In the genomic region with DNA sequence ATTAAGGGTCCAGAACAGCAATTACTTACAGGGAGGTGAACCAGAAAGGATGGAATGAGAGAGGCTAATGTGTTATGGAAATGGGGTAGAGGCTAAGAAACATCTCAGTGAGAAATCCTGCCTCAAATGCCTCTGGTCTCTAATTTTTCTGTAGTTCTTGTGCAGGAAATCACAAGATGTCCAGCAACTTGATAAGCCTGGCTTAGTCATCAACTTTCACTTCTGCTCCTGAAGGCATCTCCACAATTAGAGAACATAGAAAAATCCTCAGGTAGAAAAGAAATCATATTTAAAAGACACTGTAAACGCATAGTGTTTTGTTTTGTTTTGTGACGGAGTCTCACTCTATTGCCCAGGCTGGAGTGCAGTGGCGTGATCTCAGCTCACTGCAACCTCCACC, we compare ENCODE assay signal across 31 cellular contexts. TPM values are rescaled to one million over a fixed set of nuclear protein-coding genes. Genes with fewer than 3 reads are reported as not detected.
DNase-seq lines count a peak whose midpoint lies in the region; TF ChIP-seq lines count a peak whose summit lies in the region.
"Had no signal": no experiment of that assay in that cellular context is flagged by ENCODE, and none has a peak within 500 bp of the region (broad histone marks: within the 10 kb centered on the region; RNA-seq: fewer than 3 reads in every experiment).

No MANE protein-coding gene starts in this region.

- in situ Hi-C loops in SK-MEL-5 (cut with HindIII; ENCODE audit: low pct_unique_long_range_greater_than_20kb, low sequenced_read_pairs) = no loop called here
- in situ Hi-C loops in GM13977 (cut with MboI; ENCODE audit: low pct_unique_long_range_greater_than_20kb, low sequenced_read_pairs, unreplicated experiment) = no loop called here

- no peak overlapping the region for H3K4me3 ChIP-seq in SJCRH30
- H3K4me3 ChIP-seq: adrenal gland, lung, mucosa of descending colon, skin epidermis, vagina had no signal

- DNase-seq in CD1c-positive myeloid dendritic cell (ENCODE audit: extremely low spot score) = peak; percentile 20
- DNase-seq in MV-4-11 (lab: John Stamatoyannopoulos, UW) = peak; percentile 52
- peak; percentile 25 for DNase-seq in SK-MEL-5 (ENCODE audit: low read depth, low spot score)
- peak; percentile 21 for DNase-seq in iris pigment epithelial cell (ENCODE audit: low read depth)
- no peak for DNase-seq in SJCRH30
- no peak for DNase-seq in NCI-H1436 treated with DMSO at 0.1 percent for 48 hours (lab: John Stamatoyannopoulos, UW)
- DNase-seq in NCI-H2081 treated with DMSO at 0.1 percent for 48 hours (lab: John Stamatoyannopoulos, UW) = no peak
- no peak for DNase-seq in GM13977 (ENCODE audit: low spot score)
- DNase-seq: activated B cell treated with CpG ODN at 0.5 μM for 24 hours; activated CD4-positive, alpha-beta T cell treated with anti-CD3 and anti-CD28 coated beads, Interleukin-2, amount 50 U/mL, for 4 hours; activated naive CD4-positive, alpha-beta T cell treated with anti-CD3 and anti-CD28 coated beads for 36 hours; adrenal gland; BE2C; mucosa of descending colon; NCI-H1105; NCI-H2029; NCI-H2227 treated with DMSO at 0.1 percent for 48 hours; PC-3; retina; T-helper 9 cell had no signal

- 0 out of 2 replicates have a peak, but pooled peaks cover 2% of the 10 kb centered on the region for H3K36me3 ChIP-seq in SJCRH30
- H3K36me3 ChIP-seq: adrenal gland, BE2C, vagina had no signal

- no peak for TF ChIP-seq CTCF in GM13977 (IDR thresholded peaks at IDR 0.05; ENCODE audit: extremely low read depth, insufficient read depth, missing control alignments)

- H3K27me3 ChIP-seq in SJCRH30 = peaks cover 5% of the 10 kb centered on the region; the same call in 1 of the 2 replicates
- H3K27me3 ChIP-seq: BE2C, vagina had no signal

- no peak overlapping the region for H3K27ac ChIP-seq in SJCRH30
- H3K27ac ChIP-seq: adrenal gland, skin epidermis, vagina had no signal

- H3K9me3 ChIP-seq in SJCRH30 (replicated peaks) = no peaks in the 10 kb centered on the region
- H3K9me3 ChIP-seq: adrenal gland, BE2C, mucosa of descending colon, vagina had no signal

- H3K4me1 ChIP-seq in SJCRH30 = no peaks in the 10 kb centered on the region
- H3K4me1 ChIP-seq: adrenal gland, BE2C, vagina had no signal

RNA-seq across cellular contexts. Expression of gene MRGPRX4, which starts 18.7 kb away (rescaled TPM):
- 0.16 and 0.29 TPM in 2 replicates for total RNA-seq in SK-MEL-5 (2014; rRNA removed; shearing (Covaris generic))
- polyA plus RNA-seq in SK-MEL-5 (2015; cell fraction: cytosol; rRNA removed) = 0.16 and 0.20 TPM in 2 replicates
- polyA plus RNA-seq in SK-MEL-5 (2015; cell fraction: nucleus; rRNA removed) = 0.15 TPM in 1 of 2 replicates, not detected in the other
- total RNA-seq in SJCRH30 (2014; rRNA removed; shearing (Covaris generic)) = not detected in 2 replicates
- total RNA-seq: A673; activated B cell treated with CpG ODN at 0.5 μM for 24 hours; activated naive CD4-positive, alpha-beta T cell treated with anti-CD3 and anti-CD28 coated beads for 36 hours; activated T-helper 1 cell treated with anti-CD3 and anti-CD28 coated beads, Interleukin-12 subunit alpha, Interleukin-12 subunit beta, Interleukin-2, Interleukin-4 antibody, amounts not matched to agents 30 ng/mL and 10 ng/mL and 1 ng/mL, durations not matched to agents 14 hours and 24 hours and 36 hours; adrenal gland; chondrocyte; kidney epithelial cell; LHCN-M2; lung; mucosa of descending colon; natural killer cell treated with Interleukin-12 subunit alpha and Interleukin-12 subunit beta and Interleukin-15 and Interleukin-18, amount 100 ng/mL, for 72 hours; osteocyte; PC-3; Right ventricle myocardium inferior; vagina had no signal
- polyA plus RNA-seq: adrenal gland, lung had no signal

RNA-seq across cellular contexts. Expression of gene SAA4, which starts 45.2 kb away (rescaled TPM):
- not detected in 2 replicates for total RNA-seq in SK-MEL-5 (2014; rRNA removed; shearing (Covaris generic))
- polyA plus RNA-seq in SK-MEL-5 (2015; cell fraction: cytosol; rRNA removed) = not detected in 2 replicates
- polyA plus RNA-seq in SK-MEL-5 (2015; cell fraction: nucleus; rRNA removed) = not detected in 2 replicates
- total RNA-seq in SJCRH30 (2014; rRNA removed; shearing (Covaris generic)) = not detected in 2 replicates
- total RNA-seq: A673; activated B cell treated with CpG ODN at 0.5 μM for 24 hours; activated naive CD4-positive, alpha-beta T cell treated with anti-CD3 and anti-CD28 coated beads for 36 hours; activated T-helper 1 cell treated with anti-CD3 and anti-CD28 coated beads, Interleukin-12 subunit alpha, Interleukin-12 subunit beta, Interleukin-2, Interleukin-4 antibody, amounts not matched to agents 30 ng/mL and 10 ng/mL and 1 ng/mL, durations not matched to agents 14 hours and 24 hours and 36 hours; chondrocyte; kidney epithelial cell; LHCN-M2; mucosa of descending colon; natural killer cell treated with Interleukin-12 subunit alpha and Interleukin-12 subunit beta and Interleukin-15 and Interleukin-18, amount 100 ng/mL, for 72 hours; osteocyte; PC-3; Right ventricle myocardium inferior had no signal

RNA-seq across cellular contexts. Expression of gene SAA2, which starts 57.1 kb away (rescaled TPM):
- total RNA-seq in SK-MEL-5 (2014; rRNA removed; shearing (Covaris generic)) = not detected in 2 replicates
- 0.52 TPM in 1 of 2 replicates, not detected in the other for polyA plus RNA-seq in SK-MEL-5 (2015; cell fraction: cytosol; rRNA removed)
- 1.7 TPM in 1 of 2 replicates, not detected in the other for polyA plus RNA-seq in SK-MEL-5 (2015; cell fraction: nucleus; rRNA removed)
- total RNA-seq in SJCRH30 (2014; rRNA removed; shearing (Covaris generic)) = not detected in 2 replicates
- total RNA-seq: activated naive CD4-positive, alpha-beta T cell treated with anti-CD3 and anti-CD28 coated beads for 36 hours; activated T-helper 1 cell treated with anti-CD3 and anti-CD28 coated beads, Interleukin-12 subunit alpha, Interleukin-12 subunit beta, Interleukin-2, Interleukin-4 antibody, amounts not matched to agents 30 ng/mL and 10 ng/mL and 1 ng/mL, durations not matched to agents 14 hours and 24 hours and 36 hours; chondrocyte; LHCN-M2; natural killer cell treated with Interleukin-12 subunit alpha and Interleukin-12 subunit beta and Interleukin-15 and Interleukin-18, amount 100 ng/mL, for 72 hours; osteocyte; PC-3 had no signal

RNA-seq across cellular contexts. Expression of gene MRGPRX3, which starts 59.0 kb away (rescaled TPM):
- 0.11 and 0.21 TPM in 2 replicates for total RNA-seq in SK-MEL-5 (2014; rRNA removed; shearing (Covaris generic))
- polyA plus RNA-seq in SK-MEL-5 (2015; cell fraction: cytosol; rRNA removed) = 0.54 and 0.80 TPM in 2 replicates
- polyA plus RNA-seq in SK-MEL-5 (2015; cell fraction: nucleus; rRNA removed) = 0.34 TPM in 1 of 2 replicates, not detected in the other
- not detected in 2 replicates for total RNA-seq in SJCRH30 (2014; rRNA removed; shearing (Covaris generic))
- total RNA-seq: A673; activated B cell treated with CpG ODN at 0.5 μM for 24 hours; activated naive CD4-positive, alpha-beta T cell treated with anti-CD3 and anti-CD28 coated beads for 36 hours; activated T-helper 1 cell treated with anti-CD3 and anti-CD28 coated beads, Interleukin-12 subunit alpha, Interleukin-12 subunit beta, Interleukin-2, Interleukin-4 antibody, amounts not matched to agents 30 ng/mL and 10 ng/mL and 1 ng/mL, durations not matched to agents 14 hours and 24 hours and 36 hours; adrenal gland; chondrocyte; kidney epithelial cell; LHCN-M2; natural killer cell treated with Interleukin-12 subunit alpha and Interleukin-12 subunit beta and Interleukin-15 and Interleukin-18, amount 100 ng/mL, for 72 hours; osteocyte; PC-3; Right ventricle myocardium inferior; vagina had no signal
- polyA plus RNA-seq: adrenal gland had no signal

Comparison
In these comparisons a context has a peak if more than half of its experiments do, and no peak if none do; other contexts are left out.
1. DNase-seq: peak in CD1c-positive myeloid dendritic cell (single experiment), MV-4-11 (single experiment), SK-MEL-5 (single experiment) and iris pigment epithelial cell (single experiment); none in SJCRH30 (0 of 2), NCI-H1436 treated with DMSO at 0.1 percent for 48 hours (single experiment), NCI-H2081 treated with DMSO at 0.1 percent for 48 hours (single experiment) and GM13977 (single experiment).